Comparison of ENCODE assay signal across 1 cellular context in genomic region chr5:150254363-150255154, GRCh38.
TF ChIP-seq lines count a peak whose summit lies in the region.

No MANE protein-coding gene starts in this region.

TF ChIP-seq in HepG2, 621 proteins besides CTCF, POLR2A, EP300 and RAD21 (continues in another document):
- TF ChIP-seq HNF4A (CRISPR knock-in tag; IDR thresholded peaks at IDR 0.05) (peak; percentile 53; the same call in 1 of the 2 replicates), FOXA1 (IDR thresholded peaks at IDR 0.05) (no peak), FOXA1 (CRISPR knock-in tag; IDR thresholded peaks at IDR 0.05) (peak; percentile 18; the same call in 1 of the 2 replicates), BCL3 (CRISPR knock-in tag; IDR thresholded peaks at IDR 0.05) (no peak), ZNF263 (CRISPR knock-in tag; IDR thresholded peaks at IDR 0.05) (peak; percentile 72), XBP1 (CRISPR knock-in tag; IDR thresholded peaks at IDR 0.05) (no peak), IKZF5 (CRISPR knock-in tag; IDR thresholded peaks at IDR 0.05) (no peak), RXRA (CRISPR knock-in tag; IDR thresholded peaks at IDR 0.05) (peak; percentile 35; the same call in 1 of the 2 replicates), SP5 (CRISPR knock-in tag; IDR thresholded peaks at IDR 0.05; ENCODE audit: borderline replicate concordance, low read depth) (peak; percentile 72; the same call in 1 of the 2 replicates), ZNF609 (CRISPR knock-in tag; IDR thresholded peaks at IDR 0.05; ENCODE audit: borderline replicate concordance) (0 out of 2 replicates have a peak, but pooled peaks have one; percentile 36), PATZ1 (CRISPR knock-in tag; IDR thresholded peaks at IDR 0.05) (peak; percentile 67), ZNF121 (CRISPR knock-in tag; IDR thresholded peaks at IDR 0.05) (no peak), TBP (CRISPR knock-in tag; IDR thresholded peaks at IDR 0.05) (no peak), GATAD2A (CRISPR knock-in tag; IDR thresholded peaks at IDR 0.05) (0 out of 2 replicates have a peak, but pooled peaks have one; percentile 10), ZNF816 (CRISPR knock-in tag; IDR thresholded peaks at IDR 0.05; ENCODE audit: borderline replicate concordance) (no peak), ZNF414 (CRISPR knock-in tag; IDR thresholded peaks at IDR 0.05) (no peak), ISL2 (CRISPR knock-in tag; IDR thresholded peaks at IDR 0.05) (peak; percentile 91), FOXP1 (IDR thresholded peaks at IDR 0.05) (no peak), FOXP1 (CRISPR knock-in tag; IDR thresholded peaks at IDR 0.05) (peak; percentile 14; the same call in 1 of the 2 replicates), ZBTB21 (CRISPR knock-in tag; IDR thresholded peaks at IDR 0.05) (no peak), ZNF598 (CRISPR knock-in tag; IDR thresholded peaks at IDR 0.05; ENCODE audit: borderline replicate concordance) (no peak), BCL6 (CRISPR knock-in tag; IDR thresholded peaks at IDR 0.05) (peak; percentile 53; the same call in 1 of the 2 replicates), PTBP1 (IDR thresholded peaks at IDR 0.05; ENCODE audit: low read depth, low read length, poor library complexity, severe bottlenecking) (no peak), ZNF3 (CRISPR knock-in tag; IDR thresholded peaks at IDR 0.05) (no peak), TCF7 (IDR thresholded peaks at IDR 0.05; ENCODE audit: low read depth) (peak; percentile 80), NKX3-1 (CRISPR knock-in tag; IDR thresholded peaks at IDR 0.05) (peak; percentile 53; the same call in 1 of the 2 replicates), ZNF503 (CRISPR knock-in tag; IDR thresholded peaks at IDR 0.05) (peak; percentile 23; the same call in 1 of the 2 replicates), ETS1 (CRISPR knock-in tag; IDR thresholded peaks at IDR 0.05) (no peak), CREM (IDR thresholded peaks at IDR 0.05) (peak; percentile 62), CREM (CRISPR knock-in tag; IDR thresholded peaks at IDR 0.05) (no peak), ZNF496 (CRISPR knock-in tag; IDR thresholded peaks at IDR 0.05; ENCODE audit: insufficient replicate concordance) (no peak), SOX5 (CRISPR knock-in tag; IDR thresholded peaks at IDR 0.05; ENCODE audit: borderline replicate concordance) (peak; percentile 43; the same call in 1 of the 2 replicates), ARID5B (CRISPR knock-in tag; IDR thresholded peaks at IDR 0.05) (0 out of 2 replicates have a peak, but pooled peaks have one; percentile 11), MEF2D (CRISPR knock-in tag; IDR thresholded peaks at IDR 0.05) (peak; percentile 39; the same call in 1 of the 2 replicates), NR2F6 (IDR thresholded peaks at IDR 0.05) (peak; percentile 89), NR2F6 (CRISPR knock-in tag; IDR thresholded peaks at IDR 0.05) (peak; percentile 74), SRF (IDR thresholded peaks at IDR 0.05; ENCODE audit: low read depth, low read length) (peak; percentile 49; the same call in 1 of the 2 replicates), FOXM1 (CRISPR knock-in tag; IDR thresholded peaks at IDR 0.05) (no peak), ZNF768 (CRISPR knock-in tag; IDR thresholded peaks at IDR 0.05) (peak; percentile 86), HOXA9 (CRISPR knock-in tag; IDR thresholded peaks at IDR 0.05; ENCODE audit: borderline replicate concordance) (no peak), ZNF687 (CRISPR knock-in tag; IDR thresholded peaks at IDR 0.05) (no peak), XRCC5 (optimal IDR thresholded peaks at IDR 0.05; ENCODE audit: low read length) (peak; percentile 49)
